14 cellular contexts compared by ENCODE assay signal in the genomic region with DNA sequence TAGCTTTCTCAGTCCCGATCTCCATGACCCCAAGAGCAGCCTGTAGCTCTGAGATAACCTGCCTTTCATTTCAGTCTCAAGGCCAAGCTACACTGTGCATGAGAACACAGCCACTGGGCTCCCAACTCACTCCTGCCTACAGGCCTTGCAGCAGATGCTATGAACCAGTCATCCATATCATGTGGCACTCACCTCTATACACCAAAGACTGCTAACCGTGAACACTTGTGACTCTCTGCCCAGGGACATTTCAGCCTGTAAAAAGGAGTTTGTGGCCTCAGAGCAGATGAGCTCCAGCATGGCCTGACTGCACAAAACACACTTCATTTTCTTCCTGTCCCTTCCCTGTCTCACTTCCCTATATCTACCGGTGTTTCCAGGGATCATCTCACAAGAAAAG. TPM values are rescaled to one million over a fixed set of nuclear protein-coding genes. Genes with fewer than 3 reads are reported as not detected.
A peak's percentile ranks its signal among the peaks of the same experiment; 100 is the strongest.
DNase-seq lines count a peak whose midpoint lies in the region; ATAC-seq and TF ChIP-seq lines count a peak whose summit lies in the region.
"Had no signal": no experiment of that assay in that cellular context is flagged by ENCODE, and none has a peak within 500 bp of the region (broad histone marks: within the 10 kb centered on the region; RNA-seq: fewer than 3 reads in every experiment).

No MANE protein-coding gene starts in this region.

- H3K4me2 ChIP-seq in OCI-LY3 (ENCODE audit: low read length) (peak overlapping the region; percentile 83), neural progenitor cell (no peak overlapping the region)

- peaks cover 12% of the 10 kb centered on the region for H3K27me3 Mint-ChIP-seq in CD8-positive, alpha-beta T cell (ENCODE audit: low read depth)
- no peaks in the 10 kb centered on the region for H3K27me3 Mint-ChIP-seq in neural progenitor cell (ENCODE audit: insufficient read depth, low read depth)
- H3K27me3 Mint-ChIP-seq: type B pancreatic cell had no signal

- POLR2A ChIA-PET in CD8-positive, alpha-beta T cell (lab: Charles Lee): interaction anchor here (0.9 kb wide), 1 partner anchor 9 kb away, joined by 3 read pairs; no protein-coding TSS in a partner anchor

- TF ChIP-seq POLR2A in testis (IDR thresholded peaks at IDR 0.05): no peak
- TF ChIP-seq POLR2A in breast epithelium (IDR thresholded peaks at IDR 0.05): no peak

- no peak for TF ChIP-seq CTCF in CD8-positive, alpha-beta T cell (IDR thresholded peaks at IDR 0.05)
- TF ChIP-seq CTCF in OCI-LY3 (IDR thresholded peaks at IDR 0.05; ENCODE audit: low read depth, low read length) (no peak), testis (IDR thresholded peaks at IDR 0.05) (no peak), neural progenitor cell (IDR thresholded peaks at IDR 0.05) (no peak), breast epithelium (IDR thresholded peaks at IDR 0.05) (no peak)

- peak overlapping the region; percentile 30; the same call in 1 of the 2 replicates for H3K9ac ChIP-seq in OCI-LY3 (ENCODE audit: low read length)
- H3K9ac ChIP-seq in neural progenitor cell: no peak overlapping the region

- no peak overlapping the region for H3K27ac ChIP-seq in CD8-positive, alpha-beta T cell (ENCODE audit: low read depth, low read length)
- H3K27ac ChIP-seq in OCI-LY3 (ENCODE audit: low read length) (peak overlapping the region; percentile 81), testis (no peak overlapping the region), neural progenitor cell (no peak overlapping the region), breast epithelium (no peak overlapping the region)
- H3K27ac ChIP-seq: SJCRH30 had no signal

- 36 to 52% methylated on average over 3 of the region's 3 CpGs for WGBS in testis, 2 donors

- H3K27me3 ChIP-seq in CD8-positive, alpha-beta T cell (ENCODE audit: insufficient read depth, low read length): no peaks in the 10 kb centered on the region
- H3K27me3 ChIP-seq in OCI-LY3 (ENCODE audit: low read depth, low read length): no peaks in the 10 kb centered on the region
- no peaks in the 10 kb centered on the region for H3K27me3 ChIP-seq in testis
- H3K27me3 ChIP-seq in neural progenitor cell: no peaks in the 10 kb centered on the region
- no peaks in the 10 kb centered on the region for H3K27me3 ChIP-seq in breast epithelium
- H3K27me3 ChIP-seq: SJCRH30 had no signal

- H3K9me3 ChIP-seq in CD8-positive, alpha-beta T cell (ENCODE audit: low read length): no peaks in the 10 kb centered on the region
- no peaks in the 10 kb centered on the region for H3K9me3 ChIP-seq in OCI-LY3 (ENCODE audit: insufficient read depth, low read length)
- H3K9me3 ChIP-seq in testis: no peaks in the 10 kb centered on the region
- no peaks in the 10 kb centered on the region for H3K9me3 ChIP-seq in neural progenitor cell (ENCODE audit: low read depth)
- peaks cover 0 to 9% of the 10 kb centered on the region in 2 donors for H3K9me3 ChIP-seq in breast epithelium
- H3K9me3 ChIP-seq: SJCRH30 had no signal

- no peak overlapping the region for H3K4me3 Mint-ChIP-seq in CD8-positive, alpha-beta T cell
- H3K4me3 Mint-ChIP-seq in neural progenitor cell: no peak overlapping the region
- H3K4me3 Mint-ChIP-seq: type B pancreatic cell had no signal

- H3K4me1 ChIP-seq in CD8-positive, alpha-beta T cell (ENCODE audit: insufficient read depth, low read length): peaks cover 13% of the 10 kb centered on the region
- H3K4me1 ChIP-seq in OCI-LY3 (ENCODE audit: low read length): peaks cover 23% of the 10 kb centered on the region
- no peaks in the 10 kb centered on the region for H3K4me1 ChIP-seq in testis
- H3K4me1 ChIP-seq in neural progenitor cell: peaks cover 20% of the 10 kb centered on the region
- H3K4me1 ChIP-seq in breast epithelium: no peaks in the 10 kb centered on the region
- H3K4me1 ChIP-seq: SJCRH30 had no signal

- H3F3A ChIP-seq in neural progenitor cell (ENCODE audit: low read depth): no peaks in the 10 kb centered on the region

- no peak for DNase-seq in CD8-positive, alpha-beta T cell
- DNase-seq in NK-92 (lab: John Stamatoyannopoulos, UW; ENCODE audit: unreplicated experiment) (no peak), testis (no peak), neural progenitor cell (ENCODE audit: low spot score) (no peak), breast epithelium (ENCODE audit: low spot score in 2 of 2) (no peak)
- DNase-seq: COR-L47, left cardiac atrium, nucleus accumbens had no signal

- peaks cover 5% of the 10 kb centered on the region for H3K9me3 Mint-ChIP-seq in CD8-positive, alpha-beta T cell
- peaks cover 13% of the 10 kb centered on the region for H3K9me3 Mint-ChIP-seq in neural progenitor cell
- H3K9me3 Mint-ChIP-seq: type B pancreatic cell had no signal

- H2AFZ ChIP-seq in OCI-LY3 (ENCODE audit: low read depth, low read length) (no peak overlapping the region), neural progenitor cell (replicated peaks) (no peak overlapping the region)

- H3K4me1 Mint-ChIP-seq in CD8-positive, alpha-beta T cell (ENCODE audit: low read depth): peaks cover 20% of the 10 kb centered on the region
- peaks cover 29% of the 10 kb centered on the region for H3K4me1 Mint-ChIP-seq in neural progenitor cell

- no peak overlapping the region for H3K4me3 ChIP-seq in CD8-positive, alpha-beta T cell (ENCODE audit: low read depth, low read length)
- H3K4me3 ChIP-seq in OCI-LY3 (ENCODE audit: low read length) (peak overlapping the region; percentile 42), testis (no peak overlapping the region), neural progenitor cell (no peak overlapping the region), breast epithelium (no peak overlapping the region)
- H3K4me3 ChIP-seq: SJCRH30 had no signal

- H4K20me1 ChIP-seq in OCI-LY3 (ENCODE audit: insufficient read depth, low read length) (no peaks in the 10 kb centered on the region), neural progenitor cell (ENCODE audit: low read depth) (no peaks in the 10 kb centered on the region)

- H3K27ac Mint-ChIP-seq in CD8-positive, alpha-beta T cell: peak overlapping the region; percentile 6
- H3K27ac Mint-ChIP-seq in neural progenitor cell: no peak overlapping the region
- H3K27ac Mint-ChIP-seq: type B pancreatic cell had no signal

- no peaks in the 10 kb centered on the region for H3K36me3 ChIP-seq in CD8-positive, alpha-beta T cell (ENCODE audit: insufficient read depth, low read length)
- H3K36me3 ChIP-seq in OCI-LY3 (replicated peaks; ENCODE audit: low read depth, low read length): no peaks in the 10 kb centered on the region
- no peaks in the 10 kb centered on the region for H3K36me3 ChIP-seq in testis (ENCODE audit: low read depth, missing control alignments)
- H3K36me3 ChIP-seq in neural progenitor cell: no peaks in the 10 kb centered on the region
- no peaks in the 10 kb centered on the region for H3K36me3 ChIP-seq in breast epithelium
- H3K36me3 ChIP-seq: SJCRH30 had no signal

- no peaks in the 10 kb centered on the region for H3K36me3 Mint-ChIP-seq in CD8-positive, alpha-beta T cell
- H3K36me3 Mint-ChIP-seq in neural progenitor cell: no peaks in the 10 kb centered on the region
- H3K36me3 Mint-ChIP-seq: type B pancreatic cell had no signal

- ATAC-seq in CD8-positive, alpha-beta T cell: no peak
- peak; percentile 30 for ATAC-seq in GM19025 (IDR thresholded peaks at IDR 0.05; ENCODE audit: low read depth, unreplicated experiment)
- peak; percentile 46 for ATAC-seq in HG02885 (IDR thresholded peaks at IDR 0.05; ENCODE audit: poor library complexity, unreplicated experiment)
- ATAC-seq: left cardiac atrium had no signal

- CTCF ChIA-PET in CD8-positive, alpha-beta T cell (lab: Charles Lee): no interaction called here

- no peaks in the 10 kb centered on the region for H3K79me2 ChIP-seq in OCI-LY3 (ENCODE audit: low read length)
- no peaks in the 10 kb centered on the region for H3K79me2 ChIP-seq in neural progenitor cell (ENCODE audit: low read depth)

- intact Hi-C loops in CD8-positive, alpha-beta T cell (cut with DNase I, micrococcal nuclease): no loop called here
- intact Hi-C loops in testis (cut with DNase I; ENCODE audit: low total_unique reads): no loop called here
- intact Hi-C loops in breast epithelium (cut with DNase I; ENCODE audit: low total_unique reads): loop anchor here (10.0 kb wide), 1 partner anchor 928 kb away; no protein-coding TSS in a partner anchor

RNA-seq across cellular contexts. Expression of gene NPY, which starts 56.9 kb away (rescaled TPM):
- total RNA-seq in CD8-positive, alpha-beta T cell: not detected
- total RNA-seq in testis (not detected), neural progenitor cell (ENCODE audit: low replicate concordance) (not detected in 2 replicates), breast epithelium (not detected)
- polyA plus RNA-seq in testis (ENCODE audit: insufficient read depth, low read depth, low replicate concordance): 1.6 TPM
- total RNA-seq: activated CD8-positive, alpha-beta memory T cell treated with anti-CD3 and anti-CD28 coated beads for 36 hours; left cardiac atrium had no signal
